In the genomic region with DNA sequence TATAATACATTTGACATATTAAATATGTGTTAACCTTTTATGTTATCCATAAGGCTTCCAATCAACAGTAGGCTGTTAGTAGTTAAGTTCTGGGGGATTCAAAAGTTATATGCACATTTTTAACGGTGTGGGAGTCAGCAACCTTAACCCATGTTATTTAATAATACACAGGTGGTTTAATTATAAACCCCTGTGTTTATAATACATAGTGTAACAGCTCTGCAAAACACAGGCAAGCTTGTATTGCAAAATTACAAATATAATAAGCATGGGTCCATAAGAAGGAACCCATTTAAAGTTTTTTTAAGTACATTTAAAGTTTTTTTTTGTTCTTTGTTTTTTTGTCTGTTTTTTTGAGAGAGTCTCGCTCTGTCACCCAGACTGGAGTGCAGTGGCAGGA, we compare ENCODE assay signal across 28 cellular contexts.
"Had no signal": no experiment of that assay in that cellular context is flagged by ENCODE, and none has a peak within 500 bp of the region (broad histone marks: within the 10 kb centered on the region; RNA-seq: fewer than 3 reads in every experiment).

No MANE protein-coding gene starts in this region.

- DNase-seq: activated B cell treated with CpG ODN at 0.5 μM for 24 hours; activated CD4-positive, alpha-beta memory T cell treated with anti-CD3 and anti-CD28 coated beads for 36 hours; activated CD4-positive, alpha-beta T cell treated with anti-CD3 and anti-CD28 coated beads for 4 hours; activated CD4-positive, alpha-beta T cell treated with anti-CD3 and anti-CD28 coated beads, Interleukin-2, amount 10 ng/mL, durations not matched to agents 24 days and 14 days; activated CD4-positive, alpha-beta T cell treated with anti-CD3 and anti-CD28 coated beads, Interleukin-2, amount 50 U/mL, for 1 hour; activated CD4-positive, alpha-beta T cell treated with anti-CD3 and anti-CD28 coated beads, Interleukin-2, amount 50 U/mL, for 4 hours; activated CD4-positive, CD25-positive, alpha-beta regulatory T cell treated with anti-CD3 and anti-CD28 coated beads, Interleukin-2, amount 50 U/mL, for 72 hours; activated CD8-positive, alpha-beta memory T cell treated with anti-CD3 and anti-CD28 coated beads, Interleukin-2, amount 50 U/mL, for 4 hours; activated CD8-positive, alpha-beta T cell treated with anti-CD3 and anti-CD28 coated beads for 36 hours; activated effector memory CD4-positive, alpha-beta T cell treated with Interleukin-2 at 50 U/mL for 16 hours; activated gamma-delta T cell; activated naive CD4-positive, alpha-beta T cell treated with anti-CD3 and anti-CD28 coated beads, Interleukin-2, amount 10 ng/mL, durations not matched to agents 7 days and 5 days; activated naive CD4-positive, alpha-beta T cell treated with Interleukin-2 at 50 U/mL for 16 hours; activated naive CD8-positive, alpha-beta T cell treated with anti-CD3 and anti-CD28 coated beads, Interleukin-2, amount 10 ng/mL, durations not matched to agents 7 days and 5 days; activated naive CD8-positive, alpha-beta T cell treated with anti-CD3 and anti-CD28 coated beads, Interleukin-2, amount 50 U/mL, for 24 hours; activated T-cell treated with anti-CD3 and anti-CD28 coated beads, Interleukin-2, amount 50 U/mL, for 24 hours; activated T-cell treated with anti-CD3 and anti-CD28 coated beads, Interleukin-2, amount 50 U/mL, for 48 hours; adrenal gland; amniotic stem cell; caudate nucleus; T-helper 1 cell; T-helper 2 cell; T-helper 9 cell had no signal

- ATAC-seq: activated CD8-positive, alpha-beta T cell treated with anti-CD3 and anti-CD28 coated beads for 36 hours; activated naive CD8-positive, alpha-beta T cell treated with anti-CD3 and anti-CD28 coated beads, Interleukin-2, amount 50 U/mL, for 24 hours had no signal

- H3K36me3 ChIP-seq: adrenal gland, ascending aorta, cardiac muscle cell had no signal

- H3K4me1 ChIP-seq: adrenal gland, ascending aorta had no signal

- H3K27ac ChIP-seq: adrenal gland, ascending aorta, cardiac muscle cell, VCaP had no signal

- H3K9me3 ChIP-seq: ascending aorta had no signal

- H3K27me3 ChIP-seq: ascending aorta, cardiac muscle cell had no signal

- H3K4me3 ChIP-seq: adrenal gland, ascending aorta, cardiac muscle cell had no signal

- FAIRE-seq: bronchial epithelial cell, TTC549 had no signal
